Comparison of ENCODE assay signal across 1 cellular context in the genomic region with DNA sequence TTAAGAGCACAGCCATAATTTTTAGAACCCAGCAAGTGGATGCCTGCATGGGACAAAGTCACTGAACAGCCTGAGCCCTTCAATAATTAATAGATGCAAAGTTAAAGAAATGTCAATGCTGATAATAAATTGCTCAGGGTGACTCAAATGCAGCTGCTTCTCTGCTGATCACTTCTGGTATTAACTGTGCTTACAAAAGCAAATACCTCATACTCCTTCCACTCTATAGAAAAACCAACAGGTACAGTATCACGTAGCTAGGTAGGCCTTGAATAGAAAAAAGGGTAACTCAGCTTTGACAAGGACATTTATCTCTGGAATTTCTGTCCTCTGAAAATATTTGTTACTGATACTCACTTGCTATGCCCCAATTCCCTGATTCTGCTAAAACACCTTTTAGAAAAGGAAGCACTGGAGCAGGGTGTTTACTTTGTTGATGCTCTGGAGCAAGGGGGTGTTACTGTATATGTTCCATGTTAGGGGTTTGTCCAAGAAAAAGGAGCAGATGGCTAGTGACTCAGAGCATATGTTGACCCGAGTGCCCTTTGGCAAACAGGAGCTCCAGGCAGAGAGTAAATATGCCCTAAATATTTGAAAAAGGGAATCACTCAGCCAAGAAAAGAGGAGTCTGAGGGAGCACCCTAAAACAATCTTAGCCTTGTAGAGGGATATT.
TF ChIP-seq lines count a peak whose summit lies in the region.

No MANE protein-coding gene starts in this region.

TF ChIP-seq in GM23338, 12 proteins besides CTCF, POLR2A, EP300 and RAD21 (continued from another document):
- TF ChIP-seq NANOG (IDR thresholded peaks at IDR 0.05; ENCODE audit: borderline replicate concordance) = no peak
- no peak for TF ChIP-seq ZNF462 (CRISPR knock-in tag; IDR thresholded peaks at IDR 0.05)
